Comparison of ENCODE assay signal across 7 cellular contexts in genomic region chr6:106629859-106630163, GRCh38. TPM values are rescaled to one million over a fixed set of nuclear protein-coding genes. Genes with fewer than 3 reads are reported as not detected.
DNase-seq lines count a peak whose midpoint lies in the region; ATAC-seq and TF ChIP-seq lines count a peak whose summit lies in the region.

No MANE protein-coding gene starts in this region.

- H3K27ac ChIP-seq in SJCRH30 = peak overlapping the region; percentile 84
- peak overlapping the region; percentile 84 for H3K27ac ChIP-seq in skeletal muscle tissue (ENCODE audit: low read depth, low read length)

- H3K4me3 ChIP-seq in SJCRH30 (peak overlapping the region; percentile 83), fibroblast of villous mesenchyme (ENCODE audit: low read depth, low read length) (peak overlapping the region; percentile 89), skeletal muscle tissue (ENCODE audit: low read length in 3 of 3) (peak overlapping the region; percentile 79 to 100 (median 98))

- H3K9ac ChIP-seq in skeletal muscle tissue (ENCODE audit: low read depth in 1 of 3, low read length in 3 of 3) = peak overlapping the region; percentile 92 to 95 (median 94)

- DNase-seq in GM20000 (ENCODE audit: low spot score) (peak; percentile 29), SJCRH30 (no peak), fibroblast of villous mesenchyme (ENCODE audit: low read depth) (no peak), activated gamma-delta T cell treated with Interleukin-2 at 50 U/mL for 16 hours (no peak), foreskin melanocyte (no peak)

- TF ChIP-seq CTCF in GM20000 (IDR thresholded peaks at IDR 0.05; ENCODE audit: extremely low read depth, missing control alignments) (no peak), fibroblast of villous mesenchyme (IDR thresholded peaks at IDR 0.05; ENCODE audit: insufficient read depth, low read depth, low read length) (no peak)

- H3K4me1 ChIP-seq in SJCRH30 = no peaks in the 10 kb centered on the region
- peaks cover 4 to 20% (median 7%) of the 10 kb centered on the region in 3 donors for H3K4me1 ChIP-seq in skeletal muscle tissue (ENCODE audit: control insufficient read depth in 3 of 3, insufficient read depth in 3 of 3, low read length in 3 of 3)

- no peaks in the 10 kb centered on the region for H3K9me3 ChIP-seq in SJCRH30 (replicated peaks)
- no peaks in the 10 kb centered on the region for H3K9me3 ChIP-seq in skeletal muscle tissue (ENCODE audit: control insufficient read depth in 3 of 3, low read length in 3 of 3)

- H3K27me3 ChIP-seq in SJCRH30 (no peaks in the 10 kb centered on the region), skeletal muscle tissue (ENCODE audit: control insufficient read depth in 3 of 3, insufficient read depth in 3 of 3, low read length in 3 of 3) (no peaks in the 10 kb centered on the region)

- ATAC-seq in HG02642 (IDR thresholded peaks at IDR 0.05; ENCODE audit: poor library complexity, unreplicated experiment) = no peak

- H3K36me3 ChIP-seq in SJCRH30 (no peaks in the 10 kb centered on the region), skeletal muscle tissue (ENCODE audit: control insufficient read depth in 3 of 3, insufficient read depth in 3 of 3, low read length in 3 of 3) (no peaks in the 10 kb centered on the region)

RNA-seq across cellular contexts. Expression of gene QRSL1, which starts 0.4 kb away (rescaled TPM):
- total RNA-seq in SJCRH30 (2014; rRNA removed; shearing (Covaris generic)) = 17.3 and 18.1 TPM in 2 replicates
- total RNA-seq in fibroblast of villous mesenchyme (10.3 and 16.0 TPM in 2 replicates), skeletal muscle tissue (14.6 TPM)

RNA-seq across cellular contexts. Expression of gene RTN4IP1, which starts 0.5 kb away (rescaled TPM):
- 8.4 and 8.5 TPM in 2 replicates for total RNA-seq in SJCRH30 (2014; rRNA removed; shearing (Covaris generic))
- total RNA-seq in fibroblast of villous mesenchyme (7.1 and 8.2 TPM in 2 replicates), skeletal muscle tissue (8.4 TPM)
